In genomic region chr15:55802600-55803376, GRCh38 we compare ENCODE assay signal across 26 cellular contexts. TPM values are rescaled to one million over a fixed set of nuclear protein-coding genes. Genes with fewer than 3 reads are reported as not detected.
DNase-seq lines count a peak whose midpoint lies in the region; ATAC-seq and TF ChIP-seq lines count a peak whose summit lies in the region.
"Had no signal": no experiment of that assay in that cellular context is flagged by ENCODE, and none has a peak within 500 bp of the region (broad histone marks: within the 10 kb centered on the region; RNA-seq: fewer than 3 reads in every experiment).

No MANE protein-coding gene starts in this region.

- H3K27me3 Mint-ChIP-seq in WTC11 (ENCODE audit: low read depth) = peaks cover 5% of the 10 kb centered on the region; the same call in 1 of the 2 replicates
- H3K27me3 Mint-ChIP-seq in activated T-helper 2 cell treated with anti-CD3 and anti-CD28 coated beads, Interferon-gamma antibody, Interleukin-2, Interleukin-4, amounts not matched to agents 10 μg/mL and 5 μg/mL and 100 μg/mL, durations not matched to agents 14 hours and 24 hours and 36 hours (ENCODE audit: low read depth) = peaks cover 15% of the 10 kb centered on the region
- H3K27me3 Mint-ChIP-seq in naive thymus-derived CD8-positive, alpha-beta T cell = peaks cover 15 to 51% (median 18%) of the 10 kb centered on the region in 5 donors

- no CpG with 5 or more reads among the region's 5 CpGs for WGBS in neuronal stem cell (ENCODE audit: extremely low coverage in 2 of 2, insufficient read length in 2 of 2, insufficient replicate concordance in 1 of 2), 2 donors

- H3K9ac ChIP-seq in neuronal stem cell (ENCODE audit: low read depth, low read length, poor library complexity) = no peak overlapping the region

- TF ChIP-seq CTCF in WTC11 (IDR thresholded peaks at IDR 0.05) = no peak

- no peak overlapping the region for H3K23ac ChIP-seq in neuronal stem cell (ENCODE audit: low read depth, low read length, poor library complexity)

- no peak overlapping the region for H2BK120ac ChIP-seq in neuronal stem cell (ENCODE audit: low read depth, low read length)

- DNase-seq in NCI-H748 (lab: John Stamatoyannopoulos, UW; ENCODE audit: unreplicated experiment) = peak; percentile 2
- no peak for DNase-seq in NCI-H748 treated with DMSO at 0.1 percent for 48 hours (lab: John Stamatoyannopoulos, UW)
- DNase-seq in NCI-H1417 treated with DMSO at 0.1 percent for 48 hours (lab: John Stamatoyannopoulos, UW) = peak; percentile 68
- DNase-seq in WTC11 (ENCODE audit: low spot score) = no peak
- DNase-seq in neuronal stem cell (ENCODE audit: low spot score) = no peak
- DNase-seq in activated T-helper 2 cell treated with anti-CD3 and anti-CD28 coated beads, Interferon-gamma antibody, Interleukin-2, Interleukin-4, amounts not matched to agents 10 μg/mL and 5 μg/mL and 100 μg/mL, durations not matched to agents 14 hours and 24 hours and 36 hours (ENCODE audit: low spot score) = no peak
- DNase-seq in naive thymus-derived CD8-positive, alpha-beta T cell = no peak
- no peak for DNase-seq in NCI-H345 (lab: John Stamatoyannopoulos, UW)
- DNase-seq: activated CD4-positive, alpha-beta T cell treated with anti-CD3 and anti-CD28 coated beads, Interleukin-2, amount 10 ng/mL, durations not matched to agents 24 days and 14 days; activated effector memory CD4-positive, alpha-beta T cell treated with Interleukin-2 at 50 U/mL for 16 hours; dermis blood vessel endothelial cell; GDM1; hypothalamus; mesenchymal stem cell; NCI-H2029; NCI-H526; psoas muscle; substantia nigra had no signal

- no peak overlapping the region for H2AK5ac ChIP-seq in neuronal stem cell (ENCODE audit: low read depth, low read length)

- no peaks in the 10 kb centered on the region for H3K36me3 Mint-ChIP-seq in WTC11
- no peaks in the 10 kb centered on the region for H3K36me3 Mint-ChIP-seq in activated T-helper 2 cell treated with anti-CD3 and anti-CD28 coated beads, Interferon-gamma antibody, Interleukin-2, Interleukin-4, amounts not matched to agents 10 μg/mL and 5 μg/mL and 100 μg/mL, durations not matched to agents 14 hours and 24 hours and 36 hours (ENCODE audit: low read depth)
- no peaks in the 10 kb centered on the region for H3K36me3 Mint-ChIP-seq in naive thymus-derived CD8-positive, alpha-beta T cell
- H3K36me3 Mint-ChIP-seq: natural killer cell treated with Interleukin-12 subunit alpha and Interleukin-12 subunit beta and Interleukin-15 and Interleukin-18, amount 100 ng/mL, for 72 hours had no signal

- H3K9me3 Mint-ChIP-seq in WTC11 = no peaks in the 10 kb centered on the region; the same call in 1 of the 2 replicates
- H3K9me3 Mint-ChIP-seq in activated T-helper 2 cell treated with anti-CD3 and anti-CD28 coated beads, Interferon-gamma antibody, Interleukin-2, Interleukin-4, amounts not matched to agents 10 μg/mL and 5 μg/mL and 100 μg/mL, durations not matched to agents 14 hours and 24 hours and 36 hours = no peaks in the 10 kb centered on the region
- no peaks in the 10 kb centered on the region for H3K9me3 Mint-ChIP-seq in naive thymus-derived CD8-positive, alpha-beta T cell
- H3K9me3 Mint-ChIP-seq: activated CD4-positive, alpha-beta T cell treated with anti-CD3 and anti-CD28 coated beads, Interleukin-2, amount 10 ng/mL, durations not matched to agents 24 days and 14 days; natural killer cell treated with Interleukin-12 subunit alpha and Interleukin-12 subunit beta and Interleukin-15 and Interleukin-18, amount 100 ng/mL, for 72 hours had no signal

- H2BK15ac ChIP-seq in neuronal stem cell (ENCODE audit: low read length) = no peak overlapping the region

- H3K4me2 ChIP-seq in neuronal stem cell (ENCODE audit: insufficient read depth, low read length, poor library complexity, severe bottlenecking) = no peak overlapping the region

- H3K27ac Mint-ChIP-seq in WTC11 = no peak overlapping the region
- no peak overlapping the region for H3K27ac Mint-ChIP-seq in activated T-helper 2 cell treated with anti-CD3 and anti-CD28 coated beads, Interferon-gamma antibody, Interleukin-2, Interleukin-4, amounts not matched to agents 10 μg/mL and 5 μg/mL and 100 μg/mL, durations not matched to agents 14 hours and 24 hours and 36 hours
- H3K27ac Mint-ChIP-seq in naive thymus-derived CD8-positive, alpha-beta T cell = peak overlapping the region in 1 of 10 donors; percentile 62
- H3K27ac Mint-ChIP-seq: activated CD4-positive, alpha-beta T cell treated with anti-CD3 and anti-CD28 coated beads, Interleukin-2, amount 10 ng/mL, durations not matched to agents 24 days and 14 days; natural killer cell treated with Interleukin-12 subunit alpha and Interleukin-12 subunit beta and Interleukin-15 and Interleukin-18, amount 100 ng/mL, for 72 hours had no signal

- POLR2A ChIA-PET in WTC11 (lab: Charles Lee) = interaction anchor here (0.5 to 0.6 kb wide), 2 partner anchors 15 to 265 kb away, joined by 8 to 9 read pairs; no protein-coding TSS in a partner anchor
- POLR2A ChIA-PET in naive thymus-derived CD8-positive, alpha-beta T cell (lab: Charles Lee) = no interaction called here

- no peaks in the 10 kb centered on the region for H3K36me3 ChIP-seq in neuronal stem cell (replicated peaks in 1 of 2; ENCODE audit: control insufficient read depth in 2 of 2, insufficient read depth in 2 of 2, low read length in 2 of 2)
- H3K36me3 ChIP-seq: breast epithelium, vagina had no signal

- peak; percentile 38; the same call in 1 of the 2 replicates for ATAC-seq in WTC11
- ATAC-seq in naive thymus-derived CD8-positive, alpha-beta T cell = no peak
- ATAC-seq: HCT116, Panc1 had no signal

- peak overlapping the region; percentile 71 for H2AFZ ChIP-seq in neuronal stem cell (ENCODE audit: low read length)

- H3K4me3 ChIP-seq in neuronal stem cell (ENCODE audit: low read length in 2 of 2) = no peak overlapping the region
- H3K4me3 ChIP-seq: breast epithelium, psoas muscle, vagina had no signal

- intact Hi-C loops in activated T-helper 2 cell treated with anti-CD3 and anti-CD28 coated beads, Interferon-gamma antibody, Interleukin-2, Interleukin-4, amounts not matched to agents 10 μg/mL and 5 μg/mL and 100 μg/mL, durations not matched to agents 14 hours and 24 hours and 36 hours (cut with micrococcal nuclease) = no loop called here

- H2BK5ac ChIP-seq in neuronal stem cell (ENCODE audit: low read length) = no peak overlapping the region

- H3K14ac ChIP-seq in neuronal stem cell (ENCODE audit: low read length) = no peak overlapping the region

- H4K8ac ChIP-seq in neuronal stem cell (ENCODE audit: low read depth, low read length) = no peak overlapping the region

- H3K27ac ChIP-seq in neuronal stem cell (replicated peaks; ENCODE audit: low read length) = no peak overlapping the region
- H3K27ac ChIP-seq: breast epithelium, C4-2B, HL-60, psoas muscle, vagina had no signal

- peaks cover 18% of the 10 kb centered on the region for H3K4me1 Mint-ChIP-seq in WTC11
- H3K4me1 Mint-ChIP-seq in activated T-helper 2 cell treated with anti-CD3 and anti-CD28 coated beads, Interferon-gamma antibody, Interleukin-2, Interleukin-4, amounts not matched to agents 10 μg/mL and 5 μg/mL and 100 μg/mL, durations not matched to agents 14 hours and 24 hours and 36 hours (ENCODE audit: low read depth) = peaks cover 2% of the 10 kb centered on the region
- no peaks in the 10 kb centered on the region for H3K4me1 Mint-ChIP-seq in naive thymus-derived CD8-positive, alpha-beta T cell
- H3K4me1 Mint-ChIP-seq: activated CD4-positive, alpha-beta T cell treated with anti-CD3 and anti-CD28 coated beads, Interleukin-2, amount 10 ng/mL, durations not matched to agents 24 days and 14 days had no signal

- H3K4ac ChIP-seq in neuronal stem cell (ENCODE audit: low read length) = no peak overlapping the region

- H3K18ac ChIP-seq in neuronal stem cell (ENCODE audit: low read length) = peak overlapping the region; percentile 69

- no peak overlapping the region for H3K4me3 Mint-ChIP-seq in WTC11
- no peak overlapping the region for H3K4me3 Mint-ChIP-seq in activated T-helper 2 cell treated with anti-CD3 and anti-CD28 coated beads, Interferon-gamma antibody, Interleukin-2, Interleukin-4, amounts not matched to agents 10 μg/mL and 5 μg/mL and 100 μg/mL, durations not matched to agents 14 hours and 24 hours and 36 hours (ENCODE audit: low read depth)
- H3K4me3 Mint-ChIP-seq in naive thymus-derived CD8-positive, alpha-beta T cell = no peak overlapping the region
- H3K4me3 Mint-ChIP-seq: activated CD4-positive, alpha-beta T cell treated with anti-CD3 and anti-CD28 coated beads, Interleukin-2, amount 10 ng/mL, durations not matched to agents 24 days and 14 days; natural killer cell treated with Interleukin-12 subunit alpha and Interleukin-12 subunit beta and Interleukin-15 and Interleukin-18, amount 100 ng/mL, for 72 hours had no signal

- H3K4me1 ChIP-seq in neuronal stem cell (ENCODE audit: control insufficient read depth in 2 of 2, insufficient read depth in 1 of 2, low read depth in 1 of 2, low read length in 2 of 2) = peaks cover 9 to 24% of the 10 kb centered on the region in 2 donors
- H3K4me1 ChIP-seq: breast epithelium, psoas muscle, vagina had no signal

- no peaks in the 10 kb centered on the region for H3K9me3 ChIP-seq in neuronal stem cell (replicated peaks in 1 of 2; ENCODE audit: control insufficient read depth in 2 of 2, insufficient read depth in 1 of 2, low read depth in 1 of 2, low read length in 2 of 2)
- H3K9me3 ChIP-seq: breast epithelium, psoas muscle, vagina had no signal

- CTCF ChIA-PET in WTC11 (lab: Charles Lee) = interaction anchor here (0.7 to 6.3 kb wide), 8 partner anchors 14 to 363 kb away, joined by 3 to 55 read pairs (median 4); no protein-coding TSS in a partner anchor

- H2BK12ac ChIP-seq in neuronal stem cell (ENCODE audit: low read length) = peak overlapping the region; percentile 27

- no peak overlapping the region for H4K91ac ChIP-seq in neuronal stem cell (ENCODE audit: low read depth, low read length, poor library complexity)

- H3K27me3 ChIP-seq in neuronal stem cell (ENCODE audit: control insufficient read depth in 3 of 3, insufficient read depth in 3 of 3, low read depth in 1 of 3, low read length in 3 of 3) = no peaks in the 10 kb centered on the region
- H3K27me3 ChIP-seq: breast epithelium, vagina had no signal

- no peaks in the 10 kb centered on the region for H3K79me1 ChIP-seq in neuronal stem cell (ENCODE audit: low read depth, low read length)

RNA-seq across cellular contexts. Expression of gene PRTG, which starts 59.8 kb away (rescaled TPM):
- 3.6 to 6.1 TPM (median 6.0 TPM) in 3 replicates for total RNA-seq in WTC11 (2021)
- polyA plus RNA-seq in neuronal stem cell (2013, experiment 1 of 2) = 185 TPM
- polyA plus RNA-seq in neuronal stem cell (2013, experiment 2 of 2) = 191 TPM
- 0.66 and 0.83 TPM in 2 replicates for total RNA-seq in activated T-helper 2 cell treated with anti-CD3 and anti-CD28 coated beads, Interferon-gamma antibody, Interleukin-2, Interleukin-4, amounts not matched to agents 10 μg/mL and 5 μg/mL and 100 μg/mL, durations not matched to agents 14 hours and 24 hours and 36 hours
- not detected for total RNA-seq in naive thymus-derived CD8-positive, alpha-beta T cell
- not detected for polyA plus RNA-seq in naive thymus-derived CD8-positive, alpha-beta T cell
- total RNA-seq: activated CD4-positive, alpha-beta T cell treated with anti-CD3 and anti-CD28 coated beads, Interleukin-2, amount 10 ng/mL, durations not matched to agents 24 days and 14 days; natural killer cell treated with Interleukin-12 subunit alpha and Interleukin-12 subunit beta and Interleukin-15 and Interleukin-18, amount 100 ng/mL, for 72 hours had no signal
- polyA plus RNA-seq: keratinocyte had no signal

Comparison
In these comparisons a context has a peak if more than half of its experiments do, and no peak if none do; other contexts are left out.
1. DNase-seq: peak in NCI-H748 (single experiment) and NCI-H1417 treated with DMSO at 0.1 percent for 48 hours (single experiment); none in NCI-H748 treated with DMSO at 0.1 percent for 48 hours (single experiment), WTC11 (single experiment), neuronal stem cell (single experiment), activated T-helper 2 cell treated with anti-CD3 and anti-CD28 coated beads, Interferon-gamma antibody, Interleukin-2, Interleukin-4, amounts not matched to agents 10 μg/mL and 5 μg/mL and 100 μg/mL, durations not matched to agents 14 hours and 24 hours and 36 hours (single experiment), naive thymus-derived CD8-positive, alpha-beta T cell (0 of 10) and NCI-H345 (single experiment).